ENCODE assay signal across 7 cellular contexts in the genomic region with DNA sequence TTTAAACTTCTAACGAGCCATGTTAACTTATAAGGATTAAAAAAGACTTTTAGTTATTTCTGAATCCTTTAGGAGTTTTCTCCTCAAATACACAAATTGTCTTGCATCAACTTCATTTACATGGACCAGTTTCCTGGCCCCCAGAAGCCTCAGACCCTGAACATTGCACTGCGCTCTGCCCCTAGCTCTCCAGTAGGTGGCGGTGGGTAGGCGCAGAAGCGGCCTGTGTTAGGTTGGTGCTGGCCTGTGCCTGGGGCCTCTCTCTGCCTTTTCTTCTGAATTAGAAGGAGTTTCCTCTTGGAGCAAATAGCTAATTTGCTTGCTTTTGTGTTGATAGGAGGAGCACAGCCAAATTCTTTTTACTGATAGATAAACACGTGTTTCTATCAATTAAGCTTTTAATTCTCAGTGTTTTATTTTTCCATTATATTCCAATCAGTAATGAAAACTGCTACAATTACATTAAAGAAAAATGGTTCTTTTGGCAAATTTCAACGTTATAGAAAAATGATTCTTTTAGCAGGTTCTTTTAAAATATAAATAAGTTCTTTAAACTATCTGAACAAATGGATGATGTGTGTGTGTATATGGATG. TPM values are rescaled to one million over a fixed set of nuclear protein-coding genes. Genes with fewer than 3 reads are reported as not detected.
DNase-seq lines count a peak whose midpoint lies in the region; ATAC-seq, FAIRE-seq and TF ChIP-seq lines count a peak whose summit lies in the region.

No MANE protein-coding gene starts in this region.

- H3K4me1 ChIP-seq in heart left ventricle (peaks cover 0 to 4% (median 0%) of the 10 kb centered on the region in 12 donors), psoas muscle (peaks cover 3% of the 10 kb centered on the region)

- DNase-seq in GM12892 (ENCODE audit: insufficient read length) (peak; percentile 22), NCI-H1105 (lab: John Stamatoyannopoulos, UW) (peak; percentile 63), SKM-1 (lab: John Stamatoyannopoulos, UW; ENCODE audit: unreplicated experiment) (peak; percentile 0), heart left ventricle (peak; percentile 56 to 70 (median 61)), psoas muscle (peak; percentile 59 to 76)
- peak; percentile 14 for DNase-seq in activated naive CD8-positive, alpha-beta T cell treated with anti-CD3 and anti-CD28 coated beads, Interleukin-2, amount 50 U/mL, for 16 hours (ENCODE audit: low read depth, low spot score)

- H3K27me3 ChIP-seq in heart left ventricle (no peaks in the 10 kb centered on the region), psoas muscle (ENCODE audit: insufficient read depth in 3 of 3, low read length in 2 of 3) (no peaks in the 10 kb centered on the region)

- H3K9me3 ChIP-seq in heart left ventricle (no peaks in the 10 kb centered on the region), psoas muscle (no peaks in the 10 kb centered on the region)

- H3K4me3 ChIP-seq in heart left ventricle (no peak overlapping the region), psoas muscle (no peak overlapping the region)

- ATAC-seq in HG02678 (IDR thresholded peaks at IDR 0.05; ENCODE audit: unreplicated experiment): peak; percentile 92
- peak; percentile 88 to 94 (median 89) for ATAC-seq in heart left ventricle
- ATAC-seq in psoas muscle: peak; percentile 90 to 98 (median 92)

- 24 to 29% (median 28%) methylated on average over 7 of the region's 7 CpGs for WGBS in heart left ventricle, 4 donors
- 19 to 25% (median 24%) methylated on average over 7 of the region's 7 CpGs for WGBS in psoas muscle, 3 donors

- H3K27ac ChIP-seq in heart left ventricle (no peak overlapping the region), psoas muscle (no peak overlapping the region)

- intact Hi-C loops in heart left ventricle (cut with DNase I): loop anchor here in 7 of 10 donors (1.0 to 10.0 kb wide), 8 partner anchors 163 to 1033 kb away; no protein-coding TSS in a partner anchor
- intact Hi-C loops in psoas muscle (cut with DNase I): loop anchor here in 1 of 2 donors (5.0 to 10.0 kb wide), 3 partner anchors 165 to 1033 kb away; no protein-coding TSS in a partner anchor

- FAIRE-seq in GM12892 (lab: Jason Lieb, UNC): peak; percentile 67

- H3K36me3 ChIP-seq in heart left ventricle: peaks cover 0 to 18% (median 7%) of the 10 kb centered on the region in 9 donors
- peaks cover 0 to 14% of the 10 kb centered on the region in 2 donors for H3K36me3 ChIP-seq in psoas muscle (ENCODE audit: insufficient read depth in 1 of 2, low read depth in 1 of 2)

- no peak for TF ChIP-seq POLR2A in GM12892 (IDR thresholded peaks at IDR 0.05; ENCODE audit: low read depth, low read length)
- TF ChIP-seq POLR2A in heart left ventricle (IDR thresholded peaks at IDR 0.05): no peak

- TF ChIP-seq CTCF in heart left ventricle (IDR thresholded peaks at IDR 0.05) (peak; percentile 77 to 96 (median 86)), psoas muscle (IDR thresholded peaks at IDR 0.05) (peak; percentile 92)

RNA-seq across cellular contexts. Expression of a gene that starts 44.4 kb away (rescaled TPM):
- polyA plus RNA-seq in GM12892 (2012; ENCODE audit: missing spikeins): 43.3 TPM
- total RNA-seq in heart left ventricle (10 to 100 TPM; 12.1 to 20.8 (median 15.6) TPM), psoas muscle (10 to 100 TPM; 16.9 to 19.5 (median 18.5) TPM)
- polyA plus RNA-seq in heart left ventricle (10 to 100 TPM in 1 of 2 donors, 1 to 10 TPM in 1; 8.0 to 30.3 TPM), psoas muscle (10 to 100 TPM; 12.4 to 20.7 (median 18.2) TPM)

Comparison
In these comparisons a context has a peak if more than half of its experiments do, and no peak if none do; other contexts are left out.
1. DNase-seq: peak in every context shown above with its lines; median percentile 68 in psoas muscle; 63 in NCI-H1105; 61 in heart left ventricle; 22 in GM12892; 14 in activated naive CD8-positive, alpha-beta T cell treated with anti-CD3 and anti-CD28 coated beads, Interleukin-2, amount 50 U/mL, for 16 hours; 0 in SKM-1.